13 cellular contexts compared by ENCODE assay signal in the genomic region with DNA sequence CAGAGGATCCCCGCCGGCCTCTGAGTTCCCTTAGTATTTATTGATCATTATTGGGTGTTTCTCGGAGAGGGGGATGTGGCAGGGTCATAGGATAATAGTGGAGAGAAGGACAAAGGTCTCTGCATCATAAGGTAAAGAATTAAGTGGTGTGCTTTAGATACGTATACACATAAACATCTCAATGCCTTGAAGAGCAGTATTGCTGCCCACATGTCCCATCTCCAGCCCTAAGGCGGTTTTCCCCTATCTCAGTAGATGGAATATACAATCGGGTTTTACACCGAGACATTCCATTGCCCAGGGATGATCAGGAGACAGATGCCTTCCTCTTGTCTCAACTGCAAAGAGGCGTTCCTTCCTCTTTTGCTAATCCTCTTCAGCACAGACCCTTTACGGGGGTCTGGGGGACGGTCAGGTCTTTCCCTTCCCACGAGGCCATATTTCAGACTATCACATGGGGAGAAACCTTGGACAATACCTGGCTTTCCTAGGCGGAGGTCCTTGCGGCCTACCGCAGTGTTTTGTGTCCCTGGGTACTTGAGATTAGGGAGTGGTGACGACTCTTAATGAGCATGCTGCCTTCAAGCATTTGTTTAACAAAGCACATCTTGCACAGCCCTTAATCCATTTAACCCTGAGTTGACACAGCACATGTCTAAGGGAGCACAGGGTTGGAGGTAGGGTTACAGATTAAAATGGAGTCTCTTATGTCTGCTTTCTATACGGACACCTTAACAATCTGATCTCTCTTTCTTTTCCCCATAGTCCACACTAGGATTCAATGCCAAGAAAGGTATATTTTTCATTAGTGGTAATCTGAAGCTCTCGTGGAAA. TPM values are rescaled to one million over a fixed set of nuclear protein-coding genes. Genes with fewer than 3 reads are reported as not detected.
DNase-seq lines count a peak whose midpoint lies in the region; ATAC-seq and TF ChIP-seq lines count a peak whose summit lies in the region.
"Not testable (repeated sequence)": the region's sequence is repeated elsewhere in the genome, so short reads cannot be mapped to it uniquely, and the experiment has no call there.
"Had no signal": no experiment of that assay in that cellular context is flagged by ENCODE, and none has a peak within 500 bp of the region (broad histone marks: within the 10 kb centered on the region; RNA-seq: fewer than 3 reads in every experiment).

No MANE protein-coding gene starts in this region.

- not testable (repeated sequence) for H3K27ac ChIP-seq in CD4-positive, alpha-beta T cell (ENCODE audit: low read depth, low read length); hepatocyte

- H3K36me3 Mint-ChIP-seq in CD4-positive, alpha-beta T cell (ENCODE audit: low read depth): peaks cover 31% of the 10 kb centered on the region
- H3K36me3 Mint-ChIP-seq in T-helper 1 cell treated with Interleukin-12 subunit alpha and Interleukin-12 subunit beta and Interleukin-4 antibody, amounts not matched to agents 30 μg/mL and 1 μg/mL, for 36 hours (ENCODE audit: low read depth); osteocyte (ENCODE audit: unreplicated experiment): not testable (repeated sequence)
- H3K36me3 Mint-ChIP-seq in activated T-helper 17 cell treated with anti-CD3 and anti-CD28 coated beads, Interleukin-2, amount 50 U/mL, for 72 hours (ENCODE audit: low read depth): peaks cover 18% of the 10 kb centered on the region

- not testable (repeated sequence) for H3K36me3 ChIP-seq in hepatocyte (replicated peaks; ENCODE audit: insufficient read depth, low read depth)

- TF ChIP-seq CTCF in CD4-positive, alpha-beta T cell (IDR thresholded peaks at IDR 0.05); hepatocyte (IDR thresholded peaks at IDR 0.05; ENCODE audit: poor library complexity); osteocyte (IDR thresholded peaks at IDR 0.05): not testable (repeated sequence)

- not testable (repeated sequence) for H3K27me3 ChIP-seq in CD4-positive, alpha-beta T cell (ENCODE audit: control insufficient read depth, insufficient read depth, low read length); hepatocyte

- H2AFZ ChIP-seq in hepatocyte: not testable (repeated sequence)

- H3K79me2 ChIP-seq in hepatocyte: peaks cover 46% of the 10 kb centered on the region

- H3K4me3 ChIP-seq in hepatocyte: not testable (repeated sequence)

- H3K4me3 Mint-ChIP-seq in CD4-positive, alpha-beta T cell: peak overlapping the region; percentile 98
- H3K4me3 Mint-ChIP-seq in T-helper 1 cell treated with Interleukin-12 subunit alpha and Interleukin-12 subunit beta and Interleukin-4 antibody, amounts not matched to agents 30 μg/mL and 1 μg/mL, for 36 hours: peak overlapping the region; percentile 26
- H3K4me3 Mint-ChIP-seq in activated T-helper 17 cell treated with anti-CD3 and anti-CD28 coated beads, Interleukin-2, amount 50 U/mL, for 72 hours: peak overlapping the region; percentile 96
- H3K4me3 Mint-ChIP-seq in osteocyte (ENCODE audit: unreplicated experiment): peak overlapping the region; percentile 97

- not testable (repeated sequence) for ATAC-seq in CD4-positive, alpha-beta T cell (ENCODE audit: poor library complexity); activated T-helper 17 cell treated with anti-CD3 and anti-CD28 coated beads, Interleukin-2, amount 50 U/mL, for 72 hours (replicated peaks)

- H3K9me3 Mint-ChIP-seq in CD4-positive, alpha-beta T cell; T-helper 1 cell treated with Interleukin-12 subunit alpha and Interleukin-12 subunit beta and Interleukin-4 antibody, amounts not matched to agents 30 μg/mL and 1 μg/mL, for 36 hours; activated T-helper 17 cell treated with anti-CD3 and anti-CD28 coated beads, Interleukin-2, amount 50 U/mL, for 72 hours; osteocyte (ENCODE audit: unreplicated experiment): not testable (repeated sequence)

- 61% methylated on average over 17 of the region's 17 CpGs for WGBS in hepatocyte (ENCODE audit: low lambda C conversion rate, missing lambda C conversion rate)

- CTCF ChIA-PET in CD4-positive, alpha-beta T cell (lab: Charles Lee): interaction anchor here (1.1 kb wide), 1 partner anchor 90 kb away, joined by 3 read pairs; the partner anchor contains the start of gene TOMM40L

- intact Hi-C loops in CD4-positive, alpha-beta T cell (cut with DNase I, micrococcal nuclease): not testable (repeated sequence)

- not testable (repeated sequence) for H4K20me1 ChIP-seq in hepatocyte (ENCODE audit: insufficient read depth, poor library complexity, severe bottlenecking)

- not testable (repeated sequence) for H3K9me3 ChIP-seq in CD4-positive, alpha-beta T cell (ENCODE audit: control insufficient read depth, low read length); hepatocyte (ENCODE audit: low read depth)

- H3K4me2 ChIP-seq in hepatocyte: peak overlapping the region; percentile 88

- not testable (repeated sequence) for H3K9me2 ChIP-seq in hepatocyte (replicated peaks; ENCODE audit: insufficient read depth)

- peak overlapping the region; percentile 100 for H3K27ac Mint-ChIP-seq in CD4-positive, alpha-beta T cell
- H3K27ac Mint-ChIP-seq in T-helper 1 cell treated with Interleukin-12 subunit alpha and Interleukin-12 subunit beta and Interleukin-4 antibody, amounts not matched to agents 30 μg/mL and 1 μg/mL, for 36 hours; osteocyte (ENCODE audit: unreplicated experiment): not testable (repeated sequence)
- peak overlapping the region; percentile 98 for H3K27ac Mint-ChIP-seq in activated T-helper 17 cell treated with anti-CD3 and anti-CD28 coated beads, Interleukin-2, amount 50 U/mL, for 72 hours

- POLR2A ChIA-PET in CD4-positive, alpha-beta T cell (lab: Charles Lee): not testable (repeated sequence)

- in situ Hi-C loops in KBM-7 (cut with MboI; ENCODE audit: low pct_unique_long_range_greater_than_20kb, low sequenced_read_pairs): not testable (repeated sequence)

- peaks cover 10% of the 10 kb centered on the region for H3K4me1 ChIP-seq in hepatocyte (ENCODE audit: insufficient read depth)

- H3K27me3 Mint-ChIP-seq in CD4-positive, alpha-beta T cell; T-helper 1 cell treated with Interleukin-12 subunit alpha and Interleukin-12 subunit beta and Interleukin-4 antibody, amounts not matched to agents 30 μg/mL and 1 μg/mL, for 36 hours (ENCODE audit: low read depth); activated T-helper 17 cell treated with anti-CD3 and anti-CD28 coated beads, Interleukin-2, amount 50 U/mL, for 72 hours; osteocyte (ENCODE audit: unreplicated experiment): not testable (repeated sequence)

- not testable (repeated sequence) for DNase-seq in CD4-positive, alpha-beta T cell; hepatocyte (ENCODE audit: low spot score)
- DNase-seq in KBM-7 (peak; percentile 30), osteocyte (ENCODE audit: extremely low spot score, unreplicated experiment) (peak; percentile 68)

- peaks cover 36% of the 10 kb centered on the region for H3K4me1 Mint-ChIP-seq in CD4-positive, alpha-beta T cell (ENCODE audit: low read depth)
- peaks cover 21% of the 10 kb centered on the region for H3K4me1 Mint-ChIP-seq in T-helper 1 cell treated with Interleukin-12 subunit alpha and Interleukin-12 subunit beta and Interleukin-4 antibody, amounts not matched to agents 30 μg/mL and 1 μg/mL, for 36 hours (ENCODE audit: low read depth)
- H3K4me1 Mint-ChIP-seq in activated T-helper 17 cell treated with anti-CD3 and anti-CD28 coated beads, Interleukin-2, amount 50 U/mL, for 72 hours: not testable (repeated sequence)
- H3K4me1 Mint-ChIP-seq in osteocyte (ENCODE audit: unreplicated experiment): peaks cover 18% of the 10 kb centered on the region

RNA-seq across cellular contexts. Expression of gene SDHC, which starts 1.9 kb away (rescaled TPM):
- total RNA-seq in CD4-positive, alpha-beta T cell: 10 to 100 TPM; 33.0 to 37.2 TPM
- total RNA-seq in activated T-helper 17 cell treated with anti-CD3 and anti-CD28 coated beads, Interleukin-2, amount 50 U/mL, for 72 hours: 100 to 1,000 TPM; 144 to 222 TPM
- 131 and 169 TPM in 2 replicates for total RNA-seq in hepatocyte
- 291 and 358 TPM in 2 replicates for polyA plus RNA-seq in hepatocyte
- 148 and 164 TPM in 2 replicates for total RNA-seq in osteocyte

RNA-seq across cellular contexts. Expression of gene MPZ, which starts 6.3 kb away (rescaled TPM):
- 1 to 10 TPM; 3.1 to 3.2 TPM for total RNA-seq in CD4-positive, alpha-beta T cell
- 10 to 100 TPM in 1 of 2 donors, 1 to 10 TPM in 1; 4.9 to 12.1 TPM for total RNA-seq in activated T-helper 17 cell treated with anti-CD3 and anti-CD28 coated beads, Interleukin-2, amount 50 U/mL, for 72 hours
- total RNA-seq in hepatocyte: 0.80 and 2.1 TPM in 2 replicates
- 0.21 TPM in 1 of 2 replicates, not detected in the other for polyA plus RNA-seq in hepatocyte
- 0.44 and 0.81 TPM in 2 replicates for total RNA-seq in osteocyte

RNA-seq across cellular contexts. Expression of gene CFAP126, which starts 51.6 kb away (rescaled TPM):
- not detected for total RNA-seq in CD4-positive, alpha-beta T cell
- total RNA-seq in activated T-helper 17 cell treated with anti-CD3 and anti-CD28 coated beads, Interleukin-2, amount 50 U/mL, for 72 hours: 1 to 10 TPM in 1 of 2 donors, not detected in 1; 2.7 TPM
- total RNA-seq in hepatocyte (not detected in 2 replicates), osteocyte (not detected in 2 replicates)
- polyA plus RNA-seq in hepatocyte: not detected in 2 replicates
- total RNA-seq: foreskin keratinocyte, left cardiac atrium, NCI-H460, osteoblast, right lobe of liver, stomach, ureter had no signal
- polyA plus RNA-seq: foreskin keratinocyte, stomach had no signal

RNA-seq across cellular contexts. Expression of gene PCP4L1, which starts 57.5 kb away (rescaled TPM):
- total RNA-seq in CD4-positive, alpha-beta T cell: not detected
- under 1 TPM; 0.86 to 0.90 TPM for total RNA-seq in activated T-helper 17 cell treated with anti-CD3 and anti-CD28 coated beads, Interleukin-2, amount 50 U/mL, for 72 hours
- total RNA-seq in hepatocyte: 1.4 and 2.6 TPM in 2 replicates
- polyA plus RNA-seq in hepatocyte: 1.4 and 1.7 TPM in 2 replicates
- total RNA-seq in osteocyte: not detected in 2 replicates
- total RNA-seq: foreskin keratinocyte, NCI-H460, osteoblast had no signal
- polyA plus RNA-seq: foreskin keratinocyte had no signal

Comparison
In these comparisons a context has a peak if more than half of its experiments do, and no peak if none do; other contexts are left out.
1. H3K4me3 Mint-ChIP-seq: peak in every context shown above with its lines; median percentile 98 in CD4-positive, alpha-beta T cell; 97 in osteocyte; 96 in activated T-helper 17 cell treated with anti-CD3 and anti-CD28 coated beads, Interleukin-2, amount 50 U/mL, for 72 hours; 26 in T-helper 1 cell treated with Interleukin-12 subunit alpha and Interleukin-12 subunit beta and Interleukin-4 antibody, amounts not matched to agents 30 μg/mL and 1 μg/mL, for 36 hours.